Comparison of ENCODE assay signal across 8 cellular contexts in genomic region chr19:3627351-3627723, GRCh38. TPM values are rescaled to one million over a fixed set of nuclear protein-coding genes. Genes with fewer than 3 reads are reported as not detected.
DNase-seq lines count a peak whose midpoint lies in the region; ATAC-seq and TF ChIP-seq lines count a peak whose summit lies in the region.

No MANE protein-coding gene starts in this region.

- in situ Hi-C loops in gastrocnemius medialis (cut with MboI; ENCODE audit: low sequenced_read_pairs in 4 of 4) = no loop called here

- no peaks in the 10 kb centered on the region for H3K9me3 ChIP-seq in ES-I3 (ENCODE audit: control insufficient read depth, insufficient read depth, low read length)
- H3K9me3 ChIP-seq in SJSA1 (replicated peaks) = no peaks in the 10 kb centered on the region
- H3K9me3 ChIP-seq in esophagus (ENCODE audit: control insufficient read depth in 2 of 2, insufficient read depth in 1 of 2, low read depth in 1 of 2, low read length in 1 of 2) = no peaks in the 10 kb centered on the region
- H3K9me3 ChIP-seq in gastrocnemius medialis = no peaks in the 10 kb centered on the region

- TF ChIP-seq CTCF in gastrocnemius medialis (IDR thresholded peaks at IDR 0.05 in 4 of 5, conservative IDR thresholded peaks at IDR 0.05 in 1 of 5) = no peak

- intact Hi-C loops in gastrocnemius medialis (cut with DNase I; ENCODE audit: low total_unique reads) = loop anchor here (2.0 kb wide), 2 partner anchors 55 to 71 kb away; partner anchors contain the start of genes HMG20B and MFSD12
- intact Hi-C loops in left colon (cut with DNase I, micrococcal nuclease) = no loop called here
- intact Hi-C loops in posterior vena cava (cut with DNase I) = no loop called here

- no peak for ATAC-seq in gastrocnemius medialis
- ATAC-seq in left colon = no peak
- no peak for ATAC-seq in GM19395 (IDR thresholded peaks at IDR 0.05; ENCODE audit: unreplicated experiment)
- ATAC-seq in HG03342 (IDR thresholded peaks at IDR 0.05; ENCODE audit: unreplicated experiment) = no peak

- peak overlapping the region; percentile 98; the same call in 1 of the 2 replicates for H3K9ac ChIP-seq in ES-I3 (ENCODE audit: low read depth, low read length)

- no peaks in the 10 kb centered on the region for H3K4me1 ChIP-seq in ES-I3 (ENCODE audit: insufficient read depth, low read length)
- H3K4me1 ChIP-seq in SJSA1 (replicated peaks) = peaks cover 18% of the 10 kb centered on the region
- peaks cover 3 to 7% of the 10 kb centered on the region in 2 donors for H3K4me1 ChIP-seq in esophagus (ENCODE audit: control insufficient read depth in 2 of 2, insufficient read depth in 2 of 2, low read length in 1 of 2)
- peaks cover 19 to 21% of the 10 kb centered on the region in 2 donors for H3K4me1 ChIP-seq in gastrocnemius medialis

- H3K36me3 ChIP-seq in ES-I3 (ENCODE audit: insufficient read depth, low read length) = peaks cover 2% of the 10 kb centered on the region; the same call in 1 of the 2 replicates
- peaks cover 21% of the 10 kb centered on the region for H3K36me3 ChIP-seq in SJSA1
- H3K36me3 ChIP-seq in esophagus (ENCODE audit: control insufficient read depth in 2 of 2, insufficient read depth in 2 of 2, low read length in 1 of 2) = peaks cover 0 to 25% of the 10 kb centered on the region in 2 donors
- H3K36me3 ChIP-seq in gastrocnemius medialis = peaks cover 0 to 12% of the 10 kb centered on the region in 2 donors

- DNase-seq in SJSA1 (ENCODE audit: low read depth in 1 of 2, low spot score in 2 of 2) (no peak), gastrocnemius medialis (no peak), left colon (no peak), posterior vena cava (ENCODE audit: low spot score) (no peak)

- no peak for TF ChIP-seq POLR2A in gastrocnemius medialis (IDR thresholded peaks at IDR 0.05)

- H3K27me3 ChIP-seq in SJSA1 (replicated peaks) (no peaks in the 10 kb centered on the region), esophagus (ENCODE audit: control insufficient read depth in 1 of 2, insufficient read depth in 2 of 2, low read length in 2 of 2) (no peaks in the 10 kb centered on the region), gastrocnemius medialis (no peaks in the 10 kb centered on the region)

- H3K4me3 ChIP-seq in SJSA1 (peak overlapping the region; percentile 95), esophagus (ENCODE audit: low read depth in 1 of 2, low read length in 2 of 2) (no peak overlapping the region), gastrocnemius medialis (peak overlapping the region; percentile 6 to 99 (median 52))

- H3K27ac ChIP-seq in SJSA1 (no peak overlapping the region), esophagus (ENCODE audit: low read depth in 2 of 2, low read length in 1 of 2) (peak overlapping the region; percentile 62 to 96), gastrocnemius medialis (peak overlapping the region; percentile 88 to 98 (median 96))

- 58 to 65% methylated on average over 7 of the region's 7 CpGs for WGBS in esophagus, 2 donors

RNA-seq across cellular contexts. Expression of gene CACTIN, which starts 0.7 kb away (rescaled TPM):
- 29.3 and 45.2 TPM in 2 replicates for total RNA-seq in SJSA1 (2014; rRNA removed; shearing (Covaris generic))
- polyA plus RNA-seq in esophagus = 10 to 100 TPM; 12.4 to 19.3 TPM
- total RNA-seq in gastrocnemius medialis = 10 to 100 TPM; 19.5 to 28.4 (median 27.4) TPM
- total RNA-seq in left colon = 10 to 100 TPM; 16.9 to 20.0 TPM
- 10 to 100 TPM; 13.0 to 17.0 TPM for total RNA-seq in posterior vena cava

RNA-seq across cellular contexts. Expression of gene TBXA2R, which starts 20.7 kb away (rescaled TPM):
- not detected in 2 replicates for total RNA-seq in SJSA1 (2014; rRNA removed; shearing (Covaris generic))
- polyA plus RNA-seq in esophagus = under 1 TPM; 0.59 to 0.64 TPM
- total RNA-seq in gastrocnemius medialis (1 to 10 TPM in 1 of 4 donors, under 1 TPM in 2, not detected in 1; 0.36 to 1.2 (median 0.51) TPM), left colon (1 to 10 TPM in 1 of 2 donors, under 1 TPM in 1; 0.64 to 1.0 TPM), posterior vena cava (10 to 100 TPM; 46.9 to 49.6 TPM)

RNA-seq across cellular contexts. Expression of gene GIPC3, which starts 42.1 kb away (rescaled TPM):
- total RNA-seq in SJSA1 (2014; rRNA removed; shearing (Covaris generic)) = 9.2 and 13.1 TPM in 2 replicates
- polyA plus RNA-seq in esophagus = under 1 TPM; 0.53 to 0.57 TPM
- total RNA-seq in gastrocnemius medialis (1 to 10 TPM in 1 of 4 donors, under 1 TPM in 3; 0.15 to 1.1 (median 0.33) TPM), left colon (under 1 TPM; 0.24 to 0.64 TPM), posterior vena cava (10 to 100 TPM; 13.9 to 14.6 TPM)

RNA-seq across cellular contexts. Expression of gene HMG20B, which starts 54.6 kb away (rescaled TPM):
- 229 and 260 TPM in 2 replicates for total RNA-seq in SJSA1 (2014; rRNA removed; shearing (Covaris generic))
- 10 to 100 TPM; 62.1 to 68.4 TPM for polyA plus RNA-seq in esophagus
- total RNA-seq in gastrocnemius medialis = 10 to 100 TPM; 31.4 to 61.1 (median 36.6) TPM
- total RNA-seq in left colon = 10 to 100 TPM; 85.6 to 88.2 TPM
- 100 to 1,000 TPM in 1 of 2 donors, 10 to 100 TPM in 1; 96.8 to 111 TPM for total RNA-seq in posterior vena cava

Comparison
In these comparisons a context has a peak if more than half of its experiments do, and no peak if none do; other contexts are left out.
1. H3K4me3 ChIP-seq: peak in SJSA1 (single experiment) and gastrocnemius medialis (4 of 4); none in esophagus (0 of 2).
2. RNA of gene TBXA2R, which starts 20.7 kb away (total RNA-seq): 46.9 to 49.6 TPM in posterior vena cava; 0.64 to 1.0 TPM in left colon, 0.36 to 1.2 TPM in gastrocnemius medialis and not detected in SJSA1; every median in the first group is over 10 times any median in the second.